8 cellular contexts compared by ENCODE assay signal in the genomic region with DNA sequence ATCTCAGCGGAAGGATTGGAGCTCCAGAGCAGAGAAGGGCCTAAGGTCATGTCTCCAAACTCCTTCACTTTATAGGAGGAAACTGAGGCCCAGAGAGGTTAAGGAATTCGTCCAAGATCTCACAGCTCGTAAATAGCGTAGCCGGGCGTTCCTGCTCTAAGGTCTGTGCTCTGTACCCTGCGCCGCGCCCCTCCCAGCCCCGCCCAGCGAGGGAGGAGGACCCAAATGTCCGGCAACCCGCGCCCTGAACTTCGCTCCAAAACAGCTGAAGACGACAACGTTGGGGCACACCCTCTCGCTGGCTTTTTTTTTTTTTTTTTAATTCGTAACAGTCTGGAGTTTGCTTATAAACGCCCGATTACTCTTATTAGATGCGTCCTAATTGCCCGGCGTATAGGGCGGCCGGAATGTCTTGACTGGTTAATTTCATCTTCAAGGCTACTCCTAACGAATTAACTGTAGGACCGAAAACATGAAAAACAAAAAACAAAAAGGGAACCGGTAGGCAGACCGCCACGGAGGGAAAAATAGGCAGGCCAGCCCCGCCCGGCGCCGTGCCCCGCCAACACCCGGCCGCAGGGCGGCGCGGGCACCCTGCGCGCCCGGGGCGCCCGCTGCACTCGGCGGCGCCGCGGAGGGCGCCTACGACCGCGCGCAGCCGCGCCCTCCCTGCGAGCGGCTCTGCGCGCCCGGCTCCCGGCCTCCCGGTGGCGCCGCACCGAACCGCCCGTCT. TPM values are rescaled to one million over a fixed set of nuclear protein-coding genes. Genes with fewer than 3 reads are reported as not detected.
DNase-seq lines count a peak whose midpoint lies in the region; ATAC-seq and TF ChIP-seq lines count a peak whose summit lies in the region.

No MANE protein-coding gene starts in this region.

- no peak overlapping the region for H3K27ac Mint-ChIP-seq in dendritic cell treated with granulocyte-macrophage colony-stimulating factor and Interleukin-4, amounts not matched to agents 40 ng/mL and 50 ng/mL, for 4 days

- CTCF ChIA-PET in AG04450 (lab: Charles Lee), result interaction anchor here (0.6 to 1.4 kb wide), 7 partner anchors 100 to 709 kb away, joined by 3 to 4 read pairs (median 3); no protein-coding TSS in a partner anchor

- H3K4me3 Mint-ChIP-seq in dendritic cell treated with granulocyte-macrophage colony-stimulating factor and Interleukin-4, amounts not matched to agents 40 ng/mL and 50 ng/mL, for 4 days, result peak overlapping the region; percentile 82

- H3K4me1 Mint-ChIP-seq in dendritic cell treated with granulocyte-macrophage colony-stimulating factor and Interleukin-4, amounts not matched to agents 40 ng/mL and 50 ng/mL, for 4 days (ENCODE audit: low read depth), result peaks cover 22% of the 10 kb centered on the region

- ATAC-seq in GM18858 (IDR thresholded peaks at IDR 0.05; ENCODE audit: unreplicated experiment) (peak; percentile 10), HG03064 (IDR thresholded peaks at IDR 0.05; ENCODE audit: low read depth, unreplicated experiment) (peak; percentile 31), right lobe of liver (peak; percentile 27 to 57 (median 44))

- H3K27me3 Mint-ChIP-seq in dendritic cell treated with granulocyte-macrophage colony-stimulating factor and Interleukin-4, amounts not matched to agents 40 ng/mL and 50 ng/mL, for 4 days, result peaks cover 12% of the 10 kb centered on the region

- intact Hi-C loops in dendritic cell treated with granulocyte-macrophage colony-stimulating factor and Interleukin-4, amounts not matched to agents 40 ng/mL and 50 ng/mL, for 4 days (cut with micrococcal nuclease), result loop anchor here (5.0 kb wide), 2 partner anchors 49 to 499 kb away; a partner anchor contains a TSS
- intact Hi-C loops in right lobe of liver (cut with DNase I), result loop anchor here in 1 of 2 donors (5.0 kb wide), 1 partner anchor 49 kb away; no protein-coding TSS in a partner anchor

- no peaks in the 10 kb centered on the region for H3K9me3 Mint-ChIP-seq in dendritic cell treated with granulocyte-macrophage colony-stimulating factor and Interleukin-4, amounts not matched to agents 40 ng/mL and 50 ng/mL, for 4 days

- no peaks in the 10 kb centered on the region for H3K36me3 Mint-ChIP-seq in dendritic cell treated with granulocyte-macrophage colony-stimulating factor and Interleukin-4, amounts not matched to agents 40 ng/mL and 50 ng/mL, for 4 days (ENCODE audit: low read depth)

- peak overlapping the region; percentile 97 for H3K27ac ChIP-seq in AG04450 (ENCODE audit: low read depth, low read length)
- H3K27ac ChIP-seq in right lobe of liver, result peak overlapping the region; percentile 99 to 100 (median 99)

- H3K9me3 ChIP-seq in AG04450 (ENCODE audit: control insufficient read depth, insufficient read depth, low read length), result no peaks in the 10 kb centered on the region; the same call in 1 of the 2 replicates
- H3K9me3 ChIP-seq in right lobe of liver, result no peaks in the 10 kb centered on the region

- POLR2A ChIA-PET in AG04450 (lab: Yijun Ruan, JAX), result interaction anchor here (0.7 to 2.2 kb wide), 16 partner anchors 14 to 688 kb away, joined by 3 to 20 read pairs (median 4); no protein-coding TSS in a partner anchor

- TF ChIP-seq CTCF in AG04450 (IDR thresholded peaks at IDR 0.05; ENCODE audit: low read depth, low read length), result no peak
- TF ChIP-seq CTCF in right lobe of liver (IDR thresholded peaks at IDR 0.05), result peak in 2 of 4 donors; percentile 22 to 38

- DNase-seq in AG04450 (ENCODE audit: low read depth, low spot score) (peak; percentile 67), NCI-H2196 (lab: John Stamatoyannopoulos, UW; ENCODE audit: unreplicated experiment) (peak; percentile 84), right lobe of liver (peak; percentile 94 to 95 (median 95))
- peak; percentile 89 for DNase-seq in activated CD4-positive, alpha-beta T cell treated with anti-CD3 and anti-CD28 coated beads for 48 hours
- DNase-seq in stimulated activated CD4-positive, alpha-beta T cell treated with anti-CD3 and anti-CD28 coated beads, TNF-alpha, amount 100 ng/mL, for 48 hours (ENCODE audit: low read depth in 3 of 3), result peak in 2 of 3 donors; percentile 69 to 72

- H3K4me3 ChIP-seq in AG04450 (ENCODE audit: low read depth, low read length), result peak overlapping the region; percentile 63
- H3K4me3 ChIP-seq in right lobe of liver, result peak overlapping the region; percentile 77 to 85 (median 78)

- peaks cover 0 to 16% (median 0%) of the 10 kb centered on the region in 4 donors for H3K4me1 ChIP-seq in right lobe of liver

- no peaks in the 10 kb centered on the region for H3K27me3 ChIP-seq in AG04450 (ENCODE audit: control insufficient read depth, insufficient read depth, low read length)
- no peaks in the 10 kb centered on the region for H3K27me3 ChIP-seq in right lobe of liver

- WGBS in right lobe of liver (ENCODE audit: insufficient coverage, low coverage, low lambda C conversion rate, missing lambda C conversion rate), result under 1% methylated on average over 28 of the region's 70 CpGs

- no peak for TF ChIP-seq POLR2A in right lobe of liver (IDR thresholded peaks at IDR 0.05)

- no peaks in the 10 kb centered on the region for H3K36me3 ChIP-seq in right lobe of liver

RNA-seq across cellular contexts. Expression of a gene that starts 0.9 kb away (rescaled TPM):
- polyA plus RNA-seq in AG04450 (2011; rRNA removed), result 45.3 and 50.3 TPM in 2 replicates
- 105 and 117 TPM in 2 replicates for polyA minus RNA-seq in AG04450 (2011; rRNA and poly(A)+ RNA removed)
- 10 to 100 TPM in 4 of 6 experiments, 1 to 10 TPM in 2; 8.1 to 70.7 (median 14.9) TPM for total RNA-seq in right lobe of liver

Comparison
In these comparisons a context has a peak if more than half of its experiments do, and no peak if none do; other contexts are left out.
1. Peak in every context shown above with its lines: DNase-seq, ATAC-seq, H3K4me3 ChIP-seq and H3K27ac ChIP-seq.